Comparison of ENCODE assay signal across 14 cellular contexts in the genomic region with DNA sequence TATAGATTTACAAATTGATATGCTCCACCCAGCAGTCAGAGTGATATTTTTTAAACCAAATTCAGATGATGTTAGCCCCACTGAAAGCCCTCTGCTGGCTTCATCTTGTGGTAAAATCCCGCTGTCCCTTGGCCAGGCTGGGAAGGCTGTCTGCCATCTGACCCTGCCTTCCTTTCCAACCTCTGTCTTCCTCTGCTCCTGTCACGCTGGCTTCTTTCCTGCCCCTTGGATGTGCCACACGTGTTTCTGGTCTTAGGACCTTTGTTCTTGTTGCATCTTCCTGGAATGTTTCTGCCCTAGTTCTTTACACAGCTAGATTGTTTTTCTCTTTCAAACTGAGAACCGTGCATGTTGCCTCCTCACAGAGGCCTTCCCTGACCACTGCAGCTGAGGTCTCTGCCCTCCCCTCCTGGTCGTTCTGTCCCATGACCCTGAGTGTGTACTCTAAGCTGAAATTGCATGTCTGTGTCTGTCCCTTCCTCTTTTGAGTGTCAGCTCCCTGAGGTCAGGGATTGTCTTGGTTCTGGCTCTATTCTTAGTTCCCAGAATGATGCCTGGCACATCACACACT. TPM values are rescaled to one million over a fixed set of nuclear protein-coding genes. Genes with fewer than 3 reads are reported as not detected.
DNase-seq lines count a peak whose midpoint lies in the region; ATAC-seq and TF ChIP-seq lines count a peak whose summit lies in the region.
"Had no signal": no experiment of that assay in that cellular context is flagged by ENCODE, and none has a peak within 500 bp of the region (broad histone marks: within the 10 kb centered on the region; RNA-seq: fewer than 3 reads in every experiment).

No MANE protein-coding gene starts in this region.

- WGBS in heart left ventricle, 4 donors, result 68 to 75% (median 73%) methylated on average over 5 of the region's 5 CpGs
- no CpG with 5 or more reads among the region's 5 CpGs for WGBS in neuronal stem cell (ENCODE audit: extremely low coverage in 2 of 2, insufficient read length in 2 of 2, insufficient replicate concordance in 1 of 2), 2 donors

- TF ChIP-seq CTCF in heart left ventricle (IDR thresholded peaks at IDR 0.05), result no peak
- TF ChIP-seq CTCF in glutamatergic neuron (IDR thresholded peaks at IDR 0.05; ENCODE audit: partially characterized antibody, unreplicated experiment), result no peak

- peaks cover 3% of the 10 kb centered on the region for H3K27me3 Mint-ChIP-seq in glutamatergic neuron (ENCODE audit: unreplicated experiment)

- no peak for ATAC-seq in heart left ventricle

- no peak overlapping the region for H3K4me2 ChIP-seq in neuronal stem cell (ENCODE audit: insufficient read depth, low read length, poor library complexity, severe bottlenecking)

- H2BK15ac ChIP-seq in neuronal stem cell (ENCODE audit: low read length), result no peak overlapping the region

- H2AFZ ChIP-seq in neuronal stem cell (ENCODE audit: low read length), result no peak overlapping the region

- no peaks in the 10 kb centered on the region for H3K4me1 ChIP-seq in heart left ventricle
- no peaks in the 10 kb centered on the region for H3K4me1 ChIP-seq in neuronal stem cell (ENCODE audit: control insufficient read depth in 2 of 2, insufficient read depth in 1 of 2, low read depth in 1 of 2, low read length in 2 of 2)

- H2BK5ac ChIP-seq in neuronal stem cell (ENCODE audit: low read length), result no peak overlapping the region

- H2BK12ac ChIP-seq in neuronal stem cell (ENCODE audit: low read length), result no peak overlapping the region

- H3K4me3 Mint-ChIP-seq in glutamatergic neuron (ENCODE audit: unreplicated experiment), result no peak overlapping the region
- H3K4me3 Mint-ChIP-seq: CD14-positive monocyte had no signal

- no peak overlapping the region for H2BK120ac ChIP-seq in neuronal stem cell (ENCODE audit: low read depth, low read length)

- DNase-seq in cardiac septum (ENCODE audit: low spot score) (peak; percentile 55), heart left ventricle (no peak), iPS-NIHi7 (ENCODE audit: extremely low spot score) (peak; percentile 5), neuronal stem cell (ENCODE audit: low spot score) (no peak), hypothalamus (lab: John Stamatoyannopoulos, UW) (no peak), glutamatergic neuron (no peak), mucosa of gallbladder (ENCODE audit: low spot score) (no peak), EL (no peak)
- DNase-seq: COR-L47, DMS153, HCEC 1CT, NCI-H2029 treated with DMSO at 0.1 percent for 48 hours, SIG-M5 had no signal

- H3K36me3 ChIP-seq in heart left ventricle (peaks cover 0 to 4% (median 0%) of the 10 kb centered on the region in 9 donors), neuronal stem cell (replicated peaks in 1 of 2; ENCODE audit: control insufficient read depth in 2 of 2, insufficient read depth in 2 of 2, low read length in 2 of 2) (peaks cover 0 to 16% of the 10 kb centered on the region in 2 donors)

- H3K27ac Mint-ChIP-seq in glutamatergic neuron (ENCODE audit: unreplicated experiment), result no peak overlapping the region

- H3K27me3 ChIP-seq in heart left ventricle (no peaks in the 10 kb centered on the region), neuronal stem cell (ENCODE audit: control insufficient read depth in 3 of 3, insufficient read depth in 3 of 3, low read depth in 1 of 3, low read length in 3 of 3) (peaks cover 0 to 2% (median 0%) of the 10 kb centered on the region in 3 experiments)

- H2AK5ac ChIP-seq in neuronal stem cell (ENCODE audit: low read depth, low read length), result no peak overlapping the region

- peak overlapping the region; percentile 76 for H3K14ac ChIP-seq in neuronal stem cell (ENCODE audit: low read length)

- H3K27ac ChIP-seq in heart left ventricle, result no peak overlapping the region
- no peak overlapping the region for H3K27ac ChIP-seq in neuronal stem cell (replicated peaks; ENCODE audit: low read length)

- peaks cover 2% of the 10 kb centered on the region for H3K9me3 Mint-ChIP-seq in glutamatergic neuron (ENCODE audit: unreplicated experiment)

- intact Hi-C loops in cardiac septum (cut with DNase I), result no loop called here
- intact Hi-C loops in heart left ventricle (cut with DNase I), result loop anchor here in 7 of 10 donors (2.0 to 10.0 kb wide), 4 partner anchors 170 to 314 kb away; no protein-coding TSS in a partner anchor

- H3K79me1 ChIP-seq in neuronal stem cell (ENCODE audit: low read depth, low read length), result no peaks in the 10 kb centered on the region

- H3K18ac ChIP-seq in neuronal stem cell (ENCODE audit: low read length), result peak overlapping the region; percentile 31

- H3K9ac ChIP-seq in neuronal stem cell (ENCODE audit: low read depth, low read length, poor library complexity), result no peak overlapping the region

- no peak overlapping the region for H3K23ac ChIP-seq in neuronal stem cell (ENCODE audit: low read depth, low read length, poor library complexity)

- no peak overlapping the region for H3K4ac ChIP-seq in neuronal stem cell (ENCODE audit: low read length)

- no peaks in the 10 kb centered on the region for H3K4me1 Mint-ChIP-seq in glutamatergic neuron (ENCODE audit: low read depth, unreplicated experiment)

- H3K9me3 ChIP-seq in heart left ventricle (peaks cover 0 to 4% (median 0%) of the 10 kb centered on the region in 12 donors), neuronal stem cell (replicated peaks in 1 of 2; ENCODE audit: control insufficient read depth in 2 of 2, insufficient read depth in 1 of 2, low read depth in 1 of 2, low read length in 2 of 2) (peaks cover 2 to 7% of the 10 kb centered on the region in 2 donors)

- H3K4me3 ChIP-seq in heart left ventricle (no peak overlapping the region), neuronal stem cell (ENCODE audit: low read length in 2 of 2) (no peak overlapping the region)

- no peak for TF ChIP-seq POLR2A in heart left ventricle (IDR thresholded peaks at IDR 0.05)

- no peaks in the 10 kb centered on the region for H3K36me3 Mint-ChIP-seq in glutamatergic neuron (ENCODE audit: unreplicated experiment)

- H4K8ac ChIP-seq in neuronal stem cell (ENCODE audit: low read depth, low read length), result no peak overlapping the region

- H4K91ac ChIP-seq in neuronal stem cell (ENCODE audit: low read depth, low read length, poor library complexity), result no peak overlapping the region

RNA-seq across cellular contexts. Expression of gene NT5M, which starts 11.4 kb away (rescaled TPM):
- total RNA-seq in cardiac septum (7.5 TPM), heart left ventricle (10 to 100 TPM in 4 of 9 donors, 1 to 10 TPM in 5; 5.3 to 15.1 (median 7.6) TPM), glutamatergic neuron (ENCODE audit: unreplicated experiment) (8.2 TPM), mucosa of gallbladder (3.2 TPM)
- polyA plus RNA-seq in heart left ventricle, result 1 to 10 TPM; 4.1 to 9.3 TPM
- polyA plus RNA-seq in neuronal stem cell (2013, experiment 1 of 2), result 6.8 TPM
- 7.4 TPM for polyA plus RNA-seq in neuronal stem cell (2013, experiment 2 of 2)

RNA-seq across cellular contexts. Expression of gene COPS3, which starts 33.5 kb away (rescaled TPM):
- total RNA-seq in cardiac septum, result 64.0 TPM
- total RNA-seq in heart left ventricle, result 10 to 100 TPM; 65.8 to 87.7 (median 74.0) TPM
- 100 to 1,000 TPM in 1 of 2 donors, 10 to 100 TPM in 1; 34.7 to 108 TPM for polyA plus RNA-seq in heart left ventricle
- 106 TPM for polyA plus RNA-seq in neuronal stem cell (2013, experiment 1 of 2)
- 109 TPM for polyA plus RNA-seq in neuronal stem cell (2013, experiment 2 of 2)
- 71.7 TPM for total RNA-seq in glutamatergic neuron (ENCODE audit: unreplicated experiment)
- 43.8 TPM for total RNA-seq in mucosa of gallbladder

Comparison
In these comparisons a context has a peak if more than half of its experiments do, and no peak if none do; other contexts are left out.
1. DNase-seq: peak in cardiac septum (single experiment) and iPS-NIHi7 (single experiment); none in heart left ventricle (0 of 5), neuronal stem cell (single experiment), hypothalamus (0 of 51), glutamatergic neuron (single experiment), mucosa of gallbladder (single experiment) and EL (single experiment).